ENCODE assay signal across 9 cellular contexts in the genomic region with DNA sequence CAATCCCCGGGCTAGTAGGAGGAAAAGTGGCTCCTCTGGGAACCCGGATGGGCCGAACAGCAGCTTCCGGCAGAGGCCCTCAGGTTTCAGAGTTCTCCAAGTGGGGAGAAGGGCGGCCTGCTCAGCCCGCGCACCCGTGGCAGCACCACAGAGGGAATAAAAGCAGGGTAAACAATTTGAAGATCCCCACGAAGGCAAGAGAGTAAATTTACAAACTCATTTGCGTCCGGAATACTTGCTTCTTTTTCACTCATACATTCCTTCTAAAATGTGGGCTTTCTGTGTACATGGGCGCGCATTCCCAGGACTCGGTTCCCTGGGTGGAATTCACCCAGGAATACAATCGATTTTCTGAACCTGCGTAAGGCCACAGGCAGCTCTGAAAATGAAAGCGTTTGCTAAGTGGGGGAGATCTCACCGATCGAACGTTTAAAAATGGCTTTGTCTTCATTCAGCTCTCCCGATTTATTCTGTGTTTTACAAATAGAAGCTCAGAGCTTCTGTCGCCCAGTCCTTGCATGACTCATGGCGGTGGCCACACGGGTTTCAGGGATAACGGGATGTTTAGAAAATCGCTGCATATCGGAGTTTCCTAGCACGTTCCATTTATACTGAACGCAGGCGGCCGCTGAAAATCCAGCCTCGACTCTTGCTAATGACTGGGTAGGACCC.
DNase-seq lines count a peak whose midpoint lies in the region; ATAC-seq and TF ChIP-seq lines count a peak whose summit lies in the region.
"Had no signal": no experiment of that assay in that cellular context is flagged by ENCODE, and none has a peak within 500 bp of the region (broad histone marks: within the 10 kb centered on the region; RNA-seq: fewer than 3 reads in every experiment).

No MANE protein-coding gene starts in this region.

- H3K9me3 ChIP-seq in left ventricle myocardium inferior (replicated peaks) (no peaks in the 10 kb centered on the region), duodenal mucosa (ENCODE audit: control insufficient read depth in 1 of 2, low read length in 2 of 2) (no peaks in the 10 kb centered on the region), vagina (no peaks in the 10 kb centered on the region)
- H3K9me3 ChIP-seq: MG63 had no signal

- H3K27ac Mint-ChIP-seq in naive thymus-derived CD8-positive, alpha-beta T cell = peak overlapping the region in 1 of 10 donors; percentile 56

- H3K36me3 Mint-ChIP-seq in naive thymus-derived CD8-positive, alpha-beta T cell = peaks cover 0 to 2% (median 0%) of the 10 kb centered on the region in 3 donors

- intact Hi-C loops in left ventricle myocardium inferior (cut with micrococcal nuclease) = no loop called here
- intact Hi-C loops in left cardiac atrium (cut with DNase I) = loop anchor here in 1 of 2 donors (1.0 kb wide), 1 partner anchor 44 kb away; no protein-coding TSS in a partner anchor
- intact Hi-C loops in vagina (cut with DNase I) = no loop called here

- ATAC-seq in left cardiac atrium = no peak
- peak in 1 of 2 donors; percentile 23 for ATAC-seq in naive thymus-derived CD8-positive, alpha-beta T cell

- no peaks in the 10 kb centered on the region for H3K36me3 ChIP-seq in left ventricle myocardium inferior
- no peaks in the 10 kb centered on the region for H3K36me3 ChIP-seq in duodenal mucosa (ENCODE audit: control insufficient read depth in 1 of 2, insufficient read depth in 2 of 2, low read length in 2 of 2)
- H3K36me3 ChIP-seq in vagina = no peaks in the 10 kb centered on the region
- H3K36me3 ChIP-seq: MG63 had no signal

- H3K9me3 Mint-ChIP-seq in naive thymus-derived CD8-positive, alpha-beta T cell = peaks cover 0 to 2% (median 0%) of the 10 kb centered on the region in 9 donors

- POLR2A ChIA-PET in naive thymus-derived CD8-positive, alpha-beta T cell (lab: Charles Lee) = no interaction called here

- peak overlapping the region; percentile 73 to 93 (median 91) for H3K4me3 Mint-ChIP-seq in naive thymus-derived CD8-positive, alpha-beta T cell

- no peak for DNase-seq in left ventricle myocardium inferior
- no peak for DNase-seq in left cardiac atrium
- no peak for DNase-seq in naive thymus-derived CD8-positive, alpha-beta T cell
- no peak for DNase-seq in vagina (ENCODE audit: extremely low spot score in 2 of 2)
- DNase-seq in NCI-H748 treated with DMSO at 0.1 percent for 48 hours (lab: John Stamatoyannopoulos, UW) = no peak
- DNase-seq in NCI-H1105 treated with DMSO at 0.1 percent for 48 hours (lab: John Stamatoyannopoulos, UW) = no peak
- DNase-seq in stimulated activated CD4-positive, alpha-beta T cell treated with anti-CD3 and anti-CD28 coated beads, Interleukin-4, amount 100 ng/mL, for 24 hours = no peak
- DNase-seq: MG63 had no signal

- H3K4me1 Mint-ChIP-seq in naive thymus-derived CD8-positive, alpha-beta T cell = peaks cover 20 to 55% (median 45%) of the 10 kb centered on the region in 4 donors

- peaks cover 51 to 100% (median 83%) of the 10 kb centered on the region in 5 donors for H3K27me3 Mint-ChIP-seq in naive thymus-derived CD8-positive, alpha-beta T cell

- peaks cover 46% of the 10 kb centered on the region for H3K4me1 ChIP-seq in left ventricle myocardium inferior
- peaks cover 27 to 28% of the 10 kb centered on the region in 2 donors for H3K4me1 ChIP-seq in duodenal mucosa (ENCODE audit: control insufficient read depth in 1 of 2, insufficient read depth in 2 of 2, low read length in 2 of 2)
- peaks cover 34% of the 10 kb centered on the region for H3K4me1 ChIP-seq in vagina

- H3K9ac ChIP-seq in duodenal mucosa (ENCODE audit: low read depth in 1 of 2, low read length in 2 of 2) = peak overlapping the region in 1 of 2 donors; percentile 2

- no peak for TF ChIP-seq CTCF in left ventricle myocardium inferior (IDR thresholded peaks at IDR 0.05; ENCODE audit: borderline replicate concordance)
- no peak for TF ChIP-seq CTCF in vagina (IDR thresholded peaks at IDR 0.05)

- TF ChIP-seq POLR2A in vagina (IDR thresholded peaks at IDR 0.05) = no peak

- H3K27ac ChIP-seq in left ventricle myocardium inferior (replicated peaks) (no peak overlapping the region), duodenal mucosa (ENCODE audit: low read depth, low read length) (no peak overlapping the region), vagina (no peak overlapping the region)

- H3K27me3 ChIP-seq in left ventricle myocardium inferior (ENCODE audit: low read depth) = peaks cover 100% of the 10 kb centered on the region
- H3K27me3 ChIP-seq in duodenal mucosa (ENCODE audit: control insufficient read depth in 1 of 2, insufficient read depth in 2 of 2, low read length in 2 of 2) = peaks cover 98 to 100% of the 10 kb centered on the region in 2 donors
- peaks cover 13% of the 10 kb centered on the region for H3K27me3 ChIP-seq in vagina
- H3K27me3 ChIP-seq: MG63 had no signal

- peak overlapping the region; percentile 52 for H3K4me3 ChIP-seq in left ventricle myocardium inferior
- peak overlapping the region; percentile 65 to 71 for H3K4me3 ChIP-seq in duodenal mucosa (ENCODE audit: low read depth in 1 of 2, low read length in 2 of 2)
- H3K4me3 ChIP-seq in vagina = peak overlapping the region; percentile 6 to 18
- H3K4me3 ChIP-seq: MG63 had no signal

Comparison
In these comparisons a context has a peak if more than half of its experiments do, and no peak if none do; other contexts are left out.
1. H3K4me3 ChIP-seq: peak in every context shown above with its lines; median percentile 68 in duodenal mucosa; 52 in left ventricle myocardium inferior; 12 in vagina.